In genomic region chr3:107414325-107414964, GRCh38 we compare ENCODE assay signal across 14 cellular contexts. TPM values are rescaled to one million over a fixed set of nuclear protein-coding genes. Genes with fewer than 3 reads are reported as not detected.
A peak's percentile ranks its signal among the peaks of the same experiment; 100 is the strongest.
DNase-seq lines count a peak whose midpoint lies in the region; ATAC-seq and TF ChIP-seq lines count a peak whose summit lies in the region.
"Had no signal": no experiment of that assay in that cellular context is flagged by ENCODE, and none has a peak within 500 bp of the region (broad histone marks: within the 10 kb centered on the region; RNA-seq: fewer than 3 reads in every experiment).

No MANE protein-coding gene starts in this region.

- WGBS in suprapubic skin = 96% methylated on average over 1 of the region's 1 CpG

- no peak for TF ChIP-seq CTCF in suprapubic skin (IDR thresholded peaks at IDR 0.05)

- TF ChIP-seq EP300 in suprapubic skin (IDR thresholded peaks at IDR 0.05) = no peak

- no peaks in the 10 kb centered on the region for H3K27me3 Mint-ChIP-seq in activated naive CD8-positive, alpha-beta T cell treated with anti-CD3 and anti-CD28 coated beads, Interleukin-2, amount 50 U/mL, for 24 hours

- H3K36me3 ChIP-seq in suprapubic skin = no peaks in the 10 kb centered on the region
- H3K36me3 ChIP-seq: ascending aorta, SJSA1 had no signal

- no peak for DNase-seq in activated naive CD8-positive, alpha-beta T cell treated with anti-CD3 and anti-CD28 coated beads, Interleukin-2, amount 50 U/mL, for 24 hours
- DNase-seq in suprapubic skin (ENCODE audit: low spot score in 2 of 2) (no peak), NCI-H1417 (lab: John Stamatoyannopoulos, UW) (no peak), NCI-H2171 (lab: John Stamatoyannopoulos, UW) (no peak)
- no peak for DNase-seq in activated effector memory CD4-positive, alpha-beta T cell treated with anti-CD3 and anti-CD28 coated beads, Interleukin-2, amount 50 U/mL, for 16 hours
- DNase-seq: activated CD4-positive, alpha-beta T cell treated with anti-CD3 and anti-CD28 coated beads, Interleukin-2, amount 10 ng/mL, durations not matched to agents 24 days and 14 days; Caco-2 had no signal

- no peak for TF ChIP-seq POLR2A in suprapubic skin (IDR thresholded peaks at IDR 0.05)

- no peak overlapping the region for H3K4me3 ChIP-seq in suprapubic skin
- H3K4me3 ChIP-seq: ascending aorta, SJSA1 had no signal

- ATAC-seq in GM18907 (IDR thresholded peaks at IDR 0.05; ENCODE audit: unreplicated experiment) (peak; percentile 96), GM21528 (IDR thresholded peaks at IDR 0.05; ENCODE audit: low FRiP score, unreplicated experiment) (peak; percentile 95), HG03139 (IDR thresholded peaks at IDR 0.05; ENCODE audit: unreplicated experiment) (peak; percentile 93)
- peak; percentile 81 for ATAC-seq in activated naive CD8-positive, alpha-beta T cell treated with anti-CD3 and anti-CD28 coated beads, Interleukin-2, amount 50 U/mL, for 24 hours

- H3K4me1 Mint-ChIP-seq in activated naive CD8-positive, alpha-beta T cell treated with anti-CD3 and anti-CD28 coated beads, Interleukin-2, amount 50 U/mL, for 24 hours = peaks cover 8% of the 10 kb centered on the region

- no peak overlapping the region for H3K4me3 Mint-ChIP-seq in activated naive CD8-positive, alpha-beta T cell treated with anti-CD3 and anti-CD28 coated beads, Interleukin-2, amount 50 U/mL, for 24 hours
- H3K4me3 Mint-ChIP-seq: activated CD4-positive, alpha-beta T cell treated with anti-CD3 and anti-CD28 coated beads, Interleukin-2, amount 10 ng/mL, durations not matched to agents 24 days and 14 days had no signal

- H3K27me3 ChIP-seq in suprapubic skin = no peaks in the 10 kb centered on the region
- H3K27me3 ChIP-seq: ascending aorta, SJSA1 had no signal

- no peak overlapping the region for H3K27ac ChIP-seq in suprapubic skin
- H3K27ac ChIP-seq: ascending aorta, SJSA1 had no signal

- H3K9me3 ChIP-seq in suprapubic skin = no peaks in the 10 kb centered on the region
- H3K9me3 ChIP-seq: Caco-2, SJSA1 had no signal

- no peaks in the 10 kb centered on the region for H3K4me1 ChIP-seq in suprapubic skin
- H3K4me1 ChIP-seq: ascending aorta, Caco-2 had no signal

- peaks cover 3% of the 10 kb centered on the region for H3K9me3 Mint-ChIP-seq in activated naive CD8-positive, alpha-beta T cell treated with anti-CD3 and anti-CD28 coated beads, Interleukin-2, amount 50 U/mL, for 24 hours

- H3K36me3 Mint-ChIP-seq in activated naive CD8-positive, alpha-beta T cell treated with anti-CD3 and anti-CD28 coated beads, Interleukin-2, amount 50 U/mL, for 24 hours (ENCODE audit: low read depth) = peaks cover 2% of the 10 kb centered on the region

- peak overlapping the region; percentile 44 for H3K27ac Mint-ChIP-seq in activated naive CD8-positive, alpha-beta T cell treated with anti-CD3 and anti-CD28 coated beads, Interleukin-2, amount 50 U/mL, for 24 hours
- H3K27ac Mint-ChIP-seq: activated CD4-positive, alpha-beta T cell treated with anti-CD3 and anti-CD28 coated beads, Interleukin-2, amount 10 ng/mL, durations not matched to agents 24 days and 14 days had no signal

RNA-seq across cellular contexts. Expression of gene CCDC54, which starts 37.2 kb away (rescaled TPM):
- not detected for total RNA-seq in suprapubic skin
- total RNA-seq: activated CD4-positive, alpha-beta T cell treated with anti-CD3 and anti-CD28 coated beads, Interleukin-2, amount 10 ng/mL, durations not matched to agents 24 days and 14 days; ascending aorta; Caco-2; mononuclear cell; SJSA1; urinary bladder had no signal
